ENCODE assay signal across 8 cellular contexts in the genomic region with DNA sequence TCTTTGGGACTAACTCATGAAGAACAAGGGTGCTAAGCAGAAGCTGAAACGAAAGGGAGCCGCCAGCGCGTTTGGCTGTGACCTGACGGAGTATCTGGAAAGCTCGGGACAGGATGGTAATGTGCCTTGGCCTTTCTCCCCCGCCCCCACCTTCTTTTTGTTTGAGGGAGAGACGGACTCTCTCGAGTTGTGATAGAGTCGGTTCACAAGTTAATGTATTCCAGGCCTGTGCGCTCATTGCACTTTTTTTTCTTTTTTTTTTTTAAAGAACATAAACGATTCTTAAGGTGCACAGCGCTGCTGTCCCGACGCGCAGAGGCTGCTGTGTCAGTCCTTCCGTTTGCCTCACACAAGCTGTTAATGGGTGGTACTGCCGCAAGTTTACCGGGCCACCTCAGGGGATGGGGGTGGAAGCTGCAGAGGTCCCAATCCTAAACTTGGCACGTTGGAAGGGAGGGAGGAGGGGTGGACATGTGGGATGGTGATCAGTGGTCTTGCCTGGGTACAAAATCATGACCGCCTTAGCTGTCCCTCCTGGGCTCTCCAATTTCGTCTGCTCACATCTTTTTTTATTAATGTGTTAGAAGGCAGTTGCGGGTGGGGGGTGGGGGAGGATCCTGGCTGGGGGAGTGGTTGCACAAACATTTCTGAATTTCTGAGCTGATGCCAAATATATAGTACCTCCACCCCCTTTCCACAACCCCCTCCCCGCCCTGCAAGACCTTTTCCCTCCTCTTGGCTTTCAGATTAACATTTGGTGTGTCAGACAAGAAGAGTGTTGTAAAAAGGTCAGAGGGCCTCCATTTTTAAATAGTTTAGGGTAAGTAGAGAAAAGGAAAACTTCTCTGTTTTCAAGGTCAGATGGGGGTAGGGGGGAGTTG. TPM values are rescaled to one million over a fixed set of nuclear protein-coding genes. Genes with fewer than 3 reads are reported as not detected.
A peak's percentile ranks its signal among the peaks of the same experiment; 100 is the strongest.
DNase-seq lines count a peak whose midpoint lies in the region; ATAC-seq and TF ChIP-seq lines count a peak whose summit lies in the region.

No MANE protein-coding gene starts in this region.

- TF ChIP-seq POLR2A in heart left ventricle (IDR thresholded peaks at IDR 0.05), result no peak

- H3K27ac ChIP-seq in heart left ventricle, result peak overlapping the region; percentile 96 to 100 (median 98)
- peak overlapping the region; percentile 82 for H3K27ac ChIP-seq in rectal smooth muscle tissue (ENCODE audit: low read depth, low read length)

- DNase-seq in NCI-H1417 (lab: John Stamatoyannopoulos, UW) (peak in 2 of 3 experiments; percentile 51 to 58), NCI-H1417 treated with DMSO at 0.1 percent for 48 hours (lab: John Stamatoyannopoulos, UW) (no peak), OCI-M2 (lab: John Stamatoyannopoulos, UW; ENCODE audit: unreplicated experiment) (peak; percentile 6), heart left ventricle (peak; percentile 43 to 72 (median 68)), NCI-H1436 (lab: John Stamatoyannopoulos, UW) (no peak)
- DNase-seq in activated effector memory CD4-positive, alpha-beta T cell treated with anti-CD3 and anti-CD28 coated beads, Interleukin-2, amount 50 U/mL, for 16 hours, result peak; percentile 84

- peak overlapping the region; percentile 35 for H3K9ac ChIP-seq in rectal smooth muscle tissue (ENCODE audit: low read length)

- H3K4me3 ChIP-seq in heart left ventricle (peak overlapping the region; percentile 74 to 97 (median 88)), rectal smooth muscle tissue (ENCODE audit: low read length) (peak overlapping the region; percentile 86)

- H3K4me1 ChIP-seq in heart left ventricle (peaks cover 3 to 59% (median 51%) of the 10 kb centered on the region in 12 donors), rectal smooth muscle tissue (ENCODE audit: control insufficient read depth, insufficient read depth, low read length) (no peaks in the 10 kb centered on the region)

- intact Hi-C loops in heart left ventricle (cut with DNase I), result loop anchor here in 7 of 10 donors (1.0 to 5.0 kb wide), 8 partner anchors 15 to 57 kb away; partner anchors contain the start of gene B4GALT4 (in 1 of the 7)

- no peaks in the 10 kb centered on the region for H3K9me3 ChIP-seq in heart left ventricle

- TF ChIP-seq CTCF in heart left ventricle (IDR thresholded peaks at IDR 0.05), result no peak

- ATAC-seq in HG02852 (IDR thresholded peaks at IDR 0.05; ENCODE audit: unreplicated experiment), result peak; percentile 32
- peak; percentile 27 to 52 (median 50) for ATAC-seq in heart left ventricle

- 1 to 2% (median 1%) methylated on average over 24 of the region's 24 CpGs for WGBS in heart left ventricle, 4 donors

- peaks cover 0 to 25% (median 14%) of the 10 kb centered on the region in 9 donors for H3K36me3 ChIP-seq in heart left ventricle
- H3K36me3 ChIP-seq in rectal smooth muscle tissue (ENCODE audit: control insufficient read depth, insufficient read depth, low read length), result no peaks in the 10 kb centered on the region

- H3K27me3 ChIP-seq in heart left ventricle, result no peaks in the 10 kb centered on the region
- no peaks in the 10 kb centered on the region for H3K27me3 ChIP-seq in rectal smooth muscle tissue (ENCODE audit: control insufficient read depth, insufficient read depth, low read length)

RNA-seq across cellular contexts. Expression of gene ARHGAP31, which starts 0.9 kb away (rescaled TPM):
- total RNA-seq in heart left ventricle, result 10 to 100 TPM; 29.8 to 79.1 (median 37.8) TPM
- polyA plus RNA-seq in heart left ventricle, result 10 to 100 TPM; 10.4 to 28.6 TPM

RNA-seq across cellular contexts. Expression of gene B4GALT4, which starts 54.5 kb away (rescaled TPM):
- total RNA-seq in heart left ventricle, result 10 to 100 TPM in 6 of 9 donors, 1 to 10 TPM in 3; 8.1 to 15.9 (median 10.6) TPM
- polyA plus RNA-seq in heart left ventricle, result 10 to 100 TPM; 13.0 to 14.0 TPM

Comparison
In these comparisons a context has a peak if more than half of its experiments do, and no peak if none do; other contexts are left out.
1. DNase-seq: peak in NCI-H1417 (2 of 3), OCI-M2 (single experiment), activated effector memory CD4-positive, alpha-beta T cell treated with anti-CD3 and anti-CD28 coated beads, Interleukin-2, amount 50 U/mL, for 16 hours (single experiment) and heart left ventricle (5 of 5); none in NCI-H1417 treated with DMSO at 0.1 percent for 48 hours (single experiment) and NCI-H1436 (single experiment).